In the genomic region with DNA sequence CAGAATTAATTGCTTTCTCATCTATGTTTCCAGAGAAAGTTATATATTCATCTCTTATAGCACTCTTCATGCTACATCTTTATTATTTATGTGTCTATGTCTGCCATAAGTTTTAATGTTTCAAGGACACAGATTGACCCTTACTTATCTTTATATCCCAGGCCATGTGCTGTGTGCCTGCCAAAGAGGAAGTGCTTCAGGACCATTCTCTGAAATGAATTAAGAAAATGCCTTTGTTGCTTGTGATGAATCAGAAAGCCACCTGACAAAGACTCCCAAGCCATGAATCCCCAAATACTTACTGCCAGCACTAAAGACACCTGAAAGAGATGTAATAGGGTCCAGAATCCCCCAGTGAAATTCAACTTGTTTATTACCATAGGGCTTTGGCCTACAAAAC, we compare ENCODE assay signal across 27 cellular contexts.
"Had no signal": no experiment of that assay in that cellular context is flagged by ENCODE, and none has a peak within 500 bp of the region (broad histone marks: within the 10 kb centered on the region; RNA-seq: fewer than 3 reads in every experiment).

No MANE protein-coding gene starts in this region.

- H3K36me3 ChIP-seq: MG63 had no signal

- H3K4me2 ChIP-seq: KMS-11 had no signal

- DNase-seq: activated B cell treated with CpG ODN at 0.5 μM for 24 hours; activated CD4-positive, alpha-beta memory T cell treated with anti-CD3 and anti-CD28 coated beads for 36 hours; activated CD4-positive, alpha-beta T cell treated with anti-CD3 and anti-CD28 coated beads, Interleukin-2, amount 10 ng/mL, durations not matched to agents 7 days and 5 days; activated gamma-delta T cell; activated naive CD4-positive, alpha-beta T cell treated with anti-CD3 and anti-CD28 coated beads, Interleukin-2, amount 10 ng/mL, durations not matched to agents 7 days and 5 days; activated naive CD8-positive, alpha-beta T cell treated with anti-CD3 and anti-CD28 coated beads for 36 hours; activated T-cell treated with anti-CD3 and anti-CD28 coated beads for 4 hours; activated T-cell treated with anti-CD3 and anti-CD28 coated beads, Interleukin-2, amount 50 U/mL, for 48 hours; cerebellar nuclear complex; MG63; NCI-H1105; NCI-H1436; NCI-H187; NCI-H2171; NCI-H226; NCI-H526 treated with DMSO at 0.1 percent for 48 hours; NCI-H82; RPMI8226; T-cell; T-helper 2 cell; T1000 had no signal

- ATAC-seq: activated T-helper 17 cell treated with anti-CD3 and anti-CD28 coated beads, Interleukin-2, amount 50 U/mL, for 72 hours; Panc1; Right ventricle myocardium inferior; T-cell had no signal

- H3K27ac ChIP-seq: KMS-11, SK-N-MC had no signal

- H3K9me3 ChIP-seq: MG63 had no signal

- H3K9ac ChIP-seq: KMS-11 had no signal

- FAIRE-seq: colon had no signal

- H3K4me3 ChIP-seq: MG63, SK-N-MC had no signal

- H3K27me3 ChIP-seq: MG63 had no signal
